ENCODE assay signal across 30 cellular contexts in the genomic region with DNA sequence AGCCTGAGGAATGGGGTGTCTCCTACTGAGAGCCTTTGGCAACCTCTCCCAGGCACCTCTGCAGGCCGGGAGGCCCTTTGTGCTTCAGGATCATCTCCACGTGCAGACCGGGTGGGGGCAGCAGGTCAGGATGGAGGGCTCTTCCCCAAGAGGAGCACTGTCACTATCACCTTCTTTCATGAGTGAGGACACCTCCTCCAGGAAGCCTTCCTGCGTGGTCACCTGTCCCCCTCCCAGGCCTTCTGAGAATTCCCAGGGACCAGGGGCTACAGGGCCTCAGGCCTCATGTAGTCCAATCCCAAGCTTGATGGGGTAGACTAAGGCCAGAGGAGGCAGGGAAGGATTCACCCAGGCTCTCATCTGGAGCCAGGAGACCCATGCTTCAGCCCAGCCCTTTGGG. TPM values are rescaled to one million over a fixed set of nuclear protein-coding genes. Genes with fewer than 3 reads are reported as not detected.
DNase-seq lines count a peak whose midpoint lies in the region; ATAC-seq and TF ChIP-seq lines count a peak whose summit lies in the region.
"Had no signal": no experiment of that assay in that cellular context is flagged by ENCODE, and none has a peak within 500 bp of the region (broad histone marks: within the 10 kb centered on the region; RNA-seq: fewer than 3 reads in every experiment).

No MANE protein-coding gene starts in this region.

- H3K36me3 ChIP-seq in HEK293 (ENCODE audit: control insufficient read depth in 2 of 2, insufficient read depth in 1 of 2, low read length in 2 of 2) (no peaks in the 10 kb centered on the region), esophagus (ENCODE audit: control insufficient read depth in 2 of 2, insufficient read depth in 2 of 2, low read length in 1 of 2) (no peaks in the 10 kb centered on the region), muscle layer of duodenum (ENCODE audit: control insufficient read depth in 1 of 2, insufficient read depth in 2 of 2, low read length in 2 of 2) (no peaks in the 10 kb centered on the region), endodermal cell (ENCODE audit: control insufficient read depth, insufficient read depth, low read length) (no peaks in the 10 kb centered on the region)
- H3K36me3 ChIP-seq: heart right ventricle, SJSA1, WERI-Rb-1 had no signal

- POLR2A ChIA-PET in HEK293 (lab: Yijun Ruan, JAX) = no interaction called here

- no peaks in the 10 kb centered on the region for H3K4me1 ChIP-seq in HEK293 (ENCODE audit: control insufficient read depth, insufficient read depth, low read length)
- peaks cover 0 to 8% of the 10 kb centered on the region in 2 donors for H3K4me1 ChIP-seq in esophagus (ENCODE audit: control insufficient read depth in 2 of 2, insufficient read depth in 2 of 2, low read length in 1 of 2)
- H3K4me1 ChIP-seq in muscle layer of duodenum (ENCODE audit: control insufficient read depth in 1 of 2, insufficient read depth in 2 of 2, low read length in 2 of 2) = peaks cover 7 to 64% of the 10 kb centered on the region in 2 donors
- H3K4me1 ChIP-seq in endodermal cell (ENCODE audit: control insufficient read depth, insufficient read depth, low read length) = no peaks in the 10 kb centered on the region
- H3K4me1 ChIP-seq: foreskin keratinocyte, SJSA1 had no signal

- H3K4me1 Mint-ChIP-seq in endodermal cell = peaks cover 3% of the 10 kb centered on the region

- no peaks in the 10 kb centered on the region for H3K36me3 Mint-ChIP-seq in endodermal cell (ENCODE audit: low read depth)
- H3K36me3 Mint-ChIP-seq: activated naive CD4-positive, alpha-beta T cell treated with anti-CD3 and anti-CD28 coated beads, Interleukin-2, amount 50 U/mL, for 24 hours had no signal

- no peak for TF ChIP-seq CTCF in HEK293 (tag by site-specific recombination; IDR thresholded peaks at IDR 0.05)
- no peak for TF ChIP-seq CTCF in endodermal cell (conservative IDR thresholded peaks at IDR 0.05)

- no peak for ATAC-seq in GM21528 (IDR thresholded peaks at IDR 0.05; ENCODE audit: low FRiP score, unreplicated experiment)
- ATAC-seq: effector memory CD8-positive, alpha-beta T cell; foreskin keratinocyte had no signal

- H3K27me3 Mint-ChIP-seq in endodermal cell (ENCODE audit: insufficient read depth) = peaks cover 11% of the 10 kb centered on the region

- no peaks in the 10 kb centered on the region for H3K9me3 ChIP-seq in HEK293 (ENCODE audit: control insufficient read depth, insufficient read depth, low read depth, low read length)
- no peaks in the 10 kb centered on the region for H3K9me3 ChIP-seq in esophagus (ENCODE audit: control insufficient read depth in 2 of 2, insufficient read depth in 1 of 2, low read depth in 1 of 2, low read length in 1 of 2)
- H3K9me3 ChIP-seq in muscle layer of duodenum (ENCODE audit: control insufficient read depth in 1 of 2, low read length in 2 of 2) = no peaks in the 10 kb centered on the region
- H3K9me3 ChIP-seq in endodermal cell (ENCODE audit: control insufficient read depth, low read length) = no peaks in the 10 kb centered on the region
- H3K9me3 ChIP-seq: heart right ventricle, SJSA1 had no signal

- no peak overlapping the region for H3K27ac Mint-ChIP-seq in endodermal cell
- H3K27ac Mint-ChIP-seq: activated naive CD4-positive, alpha-beta T cell treated with anti-CD3 and anti-CD28 coated beads, Interleukin-2, amount 50 U/mL, for 24 hours; activated T-helper 2 cell treated with anti-CD3 and anti-CD28 coated beads, Interferon-gamma antibody, Interleukin-2, Interleukin-4, amounts not matched to agents 10 μg/mL and 5 μg/mL and 100 μg/mL, durations not matched to agents 14 hours and 24 hours and 36 hours; CD4-positive, alpha-beta T cell had no signal

- H3K9ac ChIP-seq in endodermal cell (ENCODE audit: extremely low read depth, low read length, poor library complexity, severe bottlenecking) = no peak overlapping the region

- no peaks in the 10 kb centered on the region for H3K9me3 Mint-ChIP-seq in endodermal cell
- H3K9me3 Mint-ChIP-seq: activated naive CD4-positive, alpha-beta T cell treated with anti-CD3 and anti-CD28 coated beads, Interleukin-2, amount 50 U/mL, for 24 hours; activated T-helper 2 cell treated with anti-CD3 and anti-CD28 coated beads, Interferon-gamma antibody, Interleukin-2, Interleukin-4, amounts not matched to agents 10 μg/mL and 5 μg/mL and 100 μg/mL, durations not matched to agents 14 hours and 24 hours and 36 hours; CD4-positive, alpha-beta T cell; effector memory CD8-positive, alpha-beta T cell; nephron progenitor cell had no signal

- no peak overlapping the region for H3K27ac ChIP-seq in HEK293 (ENCODE audit: extremely low read depth, low read depth, low read length)
- H3K27ac ChIP-seq in esophagus (ENCODE audit: low read depth in 2 of 2, low read length in 1 of 2) = peak overlapping the region; percentile 56 to 65
- peak overlapping the region; percentile 48 for H3K27ac ChIP-seq in muscle layer of duodenum (ENCODE audit: low read length)
- H3K27ac ChIP-seq in temporal lobe (ENCODE audit: low read depth, low read length) = peak overlapping the region; percentile 65
- no peak overlapping the region for H3K27ac ChIP-seq in endodermal cell (ENCODE audit: low read depth, low read length)
- H3K27ac ChIP-seq: foreskin keratinocyte, SJSA1, WERI-Rb-1 had no signal

- no peaks in the 10 kb centered on the region for H3K27me3 ChIP-seq in esophagus (ENCODE audit: control insufficient read depth in 1 of 2, insufficient read depth in 2 of 2, low read length in 2 of 2)
- H3K27me3 ChIP-seq in muscle layer of duodenum (ENCODE audit: low read depth, low read length) = no peaks in the 10 kb centered on the region
- H3K27me3 ChIP-seq in endodermal cell (ENCODE audit: control insufficient read depth, insufficient read depth, low read length, poor library complexity, severe bottlenecking) = no peaks in the 10 kb centered on the region
- H3K27me3 ChIP-seq: SJSA1 had no signal

- no peak overlapping the region for H3K4me3 Mint-ChIP-seq in endodermal cell
- H3K4me3 Mint-ChIP-seq: activated naive CD4-positive, alpha-beta T cell treated with anti-CD3 and anti-CD28 coated beads, Interleukin-2, amount 50 U/mL, for 24 hours; CD4-positive, alpha-beta T cell; effector memory CD8-positive, alpha-beta T cell; nephron progenitor cell had no signal

- DNase-seq in mesenteric fat pad (ENCODE audit: low spot score) (no peak), SIG-M5 treated with dmso at 0.1 percent for 504 hours (lab: John Stamatoyannopoulos, UW; ENCODE audit: unreplicated experiment) (no peak), endodermal cell (no peak)
- DNase-seq: activated CD4-positive, alpha-beta T cell treated with anti-CD3 and anti-CD28 coated beads for 4 hours; activated T-cell treated with anti-CD3 and anti-CD28 coated beads for 4 hours; AML-193; CD4-positive, alpha-beta T cell; DMS79 treated with DMSO at 0.1 percent for 48 hours; effector memory CD8-positive, alpha-beta T cell; erythroblast; foreskin keratinocyte; GDM1; NCI-H774; nephron progenitor cell; retina; stimulated activated CD4-positive, alpha-beta T cell treated with anti-CD3 and anti-CD28 coated beads, Interleukin-2, amount 100 ng/mL, for 24 hours; T1000; WERI-Rb-1 had no signal

- CTCF ChIA-PET in HEK293 (lab: Yijun Ruan, JAX) = no interaction called here

- H3K4me3 ChIP-seq in HEK293 (ENCODE audit: low read depth, low read length) (no peak overlapping the region), esophagus (ENCODE audit: low read depth in 1 of 2, low read length in 2 of 2) (no peak overlapping the region), muscle layer of duodenum (ENCODE audit: low read depth in 1 of 2, low read length in 2 of 2) (no peak overlapping the region), endodermal cell (ENCODE audit: low read length) (no peak overlapping the region)
- H3K4me3 ChIP-seq: coronary artery, heart right ventricle, SJSA1 had no signal

- WGBS in esophagus, 2 donors = 75 to 76% methylated on average over 4 of the region's 4 CpGs
- 83 to 89% methylated on average over 1 to 4 of the region's 4 CpGs for WGBS in endodermal cell (ENCODE audit: insufficient coverage in 1 of 2, insufficient read length in 1 of 2), 2 experiments

TF ChIP-seq in HEK293, 187 proteins besides CTCF, POLR2A, EP300 and RAD21 (continues in another document):
- TF ChIP-seq, protein P1, sequence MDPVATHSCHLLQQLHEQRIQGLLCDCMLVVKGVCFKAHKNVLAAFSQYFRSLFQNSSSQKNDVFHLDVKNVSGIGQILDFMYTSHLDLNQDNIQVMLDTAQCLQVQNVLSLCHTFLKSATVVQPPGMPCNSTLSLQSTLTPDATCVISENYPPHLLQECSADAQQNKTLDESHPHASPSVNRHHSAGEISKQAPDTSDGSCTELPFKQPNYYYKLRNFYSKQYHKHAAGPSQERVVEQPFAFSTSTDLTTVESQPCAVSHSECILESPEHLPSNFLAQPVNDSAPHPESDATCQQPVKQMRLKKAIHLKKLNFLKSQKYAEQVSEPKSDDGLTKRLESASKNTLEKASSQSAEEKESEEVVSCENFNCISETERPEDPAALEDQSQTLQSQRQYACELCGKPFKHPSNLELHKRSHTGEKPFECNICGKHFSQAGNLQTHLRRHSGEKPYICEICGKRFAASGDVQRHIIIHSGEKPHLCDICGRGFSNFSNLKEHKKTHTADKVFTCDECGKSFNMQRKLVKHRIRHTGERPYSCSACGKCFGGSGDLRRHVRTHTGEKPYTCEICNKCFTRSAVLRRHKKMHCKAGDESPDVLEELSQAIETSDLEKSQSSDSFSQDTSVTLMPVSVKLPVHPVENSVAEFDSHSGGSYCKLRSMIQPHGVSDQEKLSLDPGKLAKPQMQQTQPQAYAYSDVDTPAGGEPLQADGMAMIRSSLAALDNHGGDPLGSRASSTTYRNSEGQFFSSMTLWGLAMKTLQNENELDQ (tag by site-specific recombination; IDR thresholded peaks at IDR 0.05; ENCODE audit: low read depth) = no peak
- no peak for TF ChIP-seq ZBTB26 (tag by site-specific recombination; optimal IDR thresholded peaks at IDR 0.05)
- no peak for TF ChIP-seq ZNF664 (tag by site-specific recombination; IDR thresholded peaks at IDR 0.05)

RNA-seq across cellular contexts. Expression of gene PDE2A, which starts 57.6 kb away (rescaled TPM):
- 1 to 10 TPM; 6.9 to 7.6 TPM for polyA plus RNA-seq in esophagus
- 80.4 TPM for total RNA-seq in temporal lobe
- 125 TPM for total RNA-seq in mesenteric fat pad
- 10 to 100 TPM in 1 of 2 donors, 1 to 10 TPM in 1; 3.7 to 13.3 TPM for total RNA-seq in endodermal cell
- 8.9 TPM for polyA plus RNA-seq in endodermal cell (2013, experiment 1 of 2)
- polyA plus RNA-seq in endodermal cell (2013, experiment 2 of 2) = 7.1 TPM
- total RNA-seq: IMR-90, osteocyte, SJSA1 had no signal

Comparison
In these comparisons a context has a peak if more than half of its experiments do, and no peak if none do; other contexts are left out.
1. H3K27ac ChIP-seq: peak in esophagus (2 of 2), muscle layer of duodenum (single experiment) and temporal lobe (single experiment); none in HEK293 (single experiment) and endodermal cell (single experiment).